In genomic region chr6:33201935-33202334, GRCh38 we compare ENCODE assay signal across 1 cellular context.
TF ChIP-seq lines count a peak whose summit lies in the region.

No MANE protein-coding gene starts in this region.

TF ChIP-seq in IMR-90, 13 proteins besides CTCF, POLR2A, EP300 and RAD21:
- no peak for TF ChIP-seq NFE2L2 (IDR thresholded peaks at IDR 0.05; ENCODE audit: low read depth, low read length)
- no peak for TF ChIP-seq ELK1 (IDR thresholded peaks at IDR 0.05; ENCODE audit: borderline replicate concordance, low read depth, low read length)
- TF ChIP-seq FOS (IDR thresholded peaks at IDR 0.05; ENCODE audit: low read depth, low read length), result no peak
